In genomic region chr15:99451484-99451883, GRCh38 we compare ENCODE assay signal across 11 cellular contexts.
DNase-seq lines count a peak whose midpoint lies in the region; ATAC-seq and TF ChIP-seq lines count a peak whose summit lies in the region.
"Had no signal": no experiment of that assay in that cellular context is flagged by ENCODE, and none has a peak within 500 bp of the region (broad histone marks: within the 10 kb centered on the region; RNA-seq: fewer than 3 reads in every experiment).

No MANE protein-coding gene starts in this region.

- ATAC-seq in GM21786 (IDR thresholded peaks at IDR 0.05; ENCODE audit: unreplicated experiment) (no peak), HG02610 (IDR thresholded peaks at IDR 0.05; ENCODE audit: unreplicated experiment) (no peak)
- ATAC-seq in activated CD4-positive, CD25-positive, alpha-beta regulatory T cell treated with anti-CD3 and anti-CD28 coated beads, Interleukin-2, amount 50 U/mL, for 24 hours: no peak

- H3K4me3 ChIP-seq in BLaER1: no peak overlapping the region
- H3K4me3 ChIP-seq in effector memory CD4-positive, alpha-beta T cell (ENCODE audit: insufficient read depth, low read depth, low read length, poor library complexity, severe bottlenecking): peak overlapping the region; percentile 41
- H3K4me3 ChIP-seq in parathyroid adenoma (ENCODE audit: low read depth, low read length): no peak overlapping the region
- H3K4me3 ChIP-seq: cardiac muscle cell, testis had no signal

- H2AFZ ChIP-seq in parathyroid adenoma: no peak overlapping the region

- H3K9me3 ChIP-seq in BLaER1 (no peaks in the 10 kb centered on the region), parathyroid adenoma (ENCODE audit: control insufficient read depth, low read length) (no peaks in the 10 kb centered on the region)
- no peaks in the 10 kb centered on the region for H3K9me3 ChIP-seq in effector memory CD4-positive, alpha-beta T cell (ENCODE audit: control insufficient read depth, low read length)
- H3K9me3 ChIP-seq: testis had no signal

- H3K27me3 ChIP-seq in BLaER1 (no peaks in the 10 kb centered on the region), parathyroid adenoma (ENCODE audit: control insufficient read depth, insufficient read depth, low read length) (no peaks in the 10 kb centered on the region)
- H3K27me3 ChIP-seq in effector memory CD4-positive, alpha-beta T cell (replicated peaks; ENCODE audit: control insufficient read depth, insufficient read depth, low read length, poor library complexity, severe bottlenecking): no peaks in the 10 kb centered on the region
- H3K27me3 ChIP-seq: cardiac muscle cell, testis had no signal

- H3K27ac ChIP-seq in BLaER1 (peak overlapping the region; percentile 91), parathyroid adenoma (peak overlapping the region; percentile 47)
- no peak overlapping the region for H3K27ac ChIP-seq in effector memory CD4-positive, alpha-beta T cell (ENCODE audit: insufficient read depth, low read length, poor library complexity, severe bottlenecking)
- H3K27ac ChIP-seq: cardiac muscle cell, testis had no signal

- TF ChIP-seq CTCF in GM13976 (IDR thresholded peaks at IDR 0.05; ENCODE audit: borderline replicate concordance, control extremely low read depth, extremely low read depth, insufficient read depth, missing control alignments): no peak
- no peak for TF ChIP-seq CTCF in parathyroid adenoma (IDR thresholded peaks at IDR 0.05)

- H3K4me1 ChIP-seq in BLaER1 (peaks cover 100% of the 10 kb centered on the region), parathyroid adenoma (no peaks in the 10 kb centered on the region)
- peaks cover 4% of the 10 kb centered on the region for H3K4me1 ChIP-seq in effector memory CD4-positive, alpha-beta T cell (ENCODE audit: control insufficient read depth, insufficient read depth, low read length, poor library complexity, severe bottlenecking)

- no peaks in the 10 kb centered on the region for H3K79me2 ChIP-seq in parathyroid adenoma

- in situ Hi-C loops in GM13976 (cut with MboI; ENCODE audit: low sequenced_read_pairs, unreplicated experiment): no loop called here

- H3K9ac ChIP-seq in BLaER1 (peak overlapping the region; percentile 69), parathyroid adenoma (no peak overlapping the region)

- H3K36me3 ChIP-seq in BLaER1: no peaks in the 10 kb centered on the region
- H3K36me3 ChIP-seq in effector memory CD4-positive, alpha-beta T cell (ENCODE audit: control insufficient read depth, insufficient read depth, low read length): no peaks in the 10 kb centered on the region
- no peaks in the 10 kb centered on the region for H3K36me3 ChIP-seq in parathyroid adenoma (ENCODE audit: control insufficient read depth, insufficient read depth, low read length)
- H3K36me3 ChIP-seq: cardiac muscle cell had no signal

- peak; percentile 24 for DNase-seq in GM13976 (ENCODE audit: low spot score)
- no peak for DNase-seq in effector memory CD4-positive, alpha-beta T cell
- DNase-seq in UCSD-AML1 (lab: John Stamatoyannopoulos, UW; ENCODE audit: unreplicated experiment): no peak
- DNase-seq: NCI-H1436, testis had no signal

- H3K4me2 ChIP-seq in BLaER1 (peak overlapping the region; percentile 94), parathyroid adenoma (ENCODE audit: low read length) (no peak overlapping the region)

- no peaks in the 10 kb centered on the region for H4K20me1 ChIP-seq in BLaER1
